Comparison of ENCODE assay signal across 17 cellular contexts in genomic region chr7:40447345-40447744, GRCh38.
DNase-seq lines count a peak whose midpoint lies in the region; ATAC-seq and TF ChIP-seq lines count a peak whose summit lies in the region.
"Had no signal": no experiment of that assay in that cellular context is flagged by ENCODE, and none has a peak within 500 bp of the region (broad histone marks: within the 10 kb centered on the region; RNA-seq: fewer than 3 reads in every experiment).

No MANE protein-coding gene starts in this region.

- intact Hi-C loops in adrenal gland (cut with DNase I) = no loop called here

- H3K27me3 ChIP-seq in Loucy (ENCODE audit: insufficient read depth, low read length, poor library complexity, severe bottlenecking) (no peaks in the 10 kb centered on the region), adrenal gland (no peaks in the 10 kb centered on the region)
- H3K27me3 ChIP-seq: colonic mucosa, left lung had no signal

- WGBS in adrenal gland, 4 donors = 79 to 93% (median 85%) methylated on average over 2 of the region's 2 CpGs

- no peak overlapping the region for H3K4me2 ChIP-seq in Loucy (ENCODE audit: low read depth, low read length, poor library complexity, severe bottlenecking)

- H3K9ac ChIP-seq in Loucy (ENCODE audit: low read depth, low read length, poor library complexity, severe bottlenecking) = no peak overlapping the region

- H3K9me2 ChIP-seq in Loucy (replicated peaks; ENCODE audit: low read depth, low read length) = no peaks in the 10 kb centered on the region

- H3K4me3 ChIP-seq in Loucy (ENCODE audit: low read length, poor library complexity, severe bottlenecking) = no peak overlapping the region
- H3K4me3 ChIP-seq in adrenal gland = no peak overlapping the region
- H3K4me3 ChIP-seq: colonic mucosa, left lung, mucosa of descending colon had no signal

- DNase-seq in GF-D8 (lab: John Stamatoyannopoulos, UW) (peak; percentile 14), iPS DF 4.7 (ENCODE audit: extremely low read depth, low spot score) (peak; percentile 11), islet precursor cell (no peak), adrenal gland (no peak)
- DNase-seq in stimulated activated naive CD8-positive, alpha-beta T cell treated with anti-CD3 and anti-CD28 coated beads, Interleukin-15, Interleukin-2, amounts not matched to agents 100 U/mL and 50 U/mL, for 24 hours = no peak
- DNase-seq: activated CD4-positive, CD25-positive, alpha-beta regulatory T cell; activated naive CD8-positive, alpha-beta T cell treated with anti-CD3 and anti-CD28 coated beads for 36 hours; colonic mucosa; left lung; mucosa of descending colon; NCI-H2081; NCI-H524; retina; stimulated activated CD4-positive, alpha-beta T cell treated with anti-CD3 and anti-CD28 coated beads, Interleukin-15, amount 100 ng/mL, for 24 hours had no signal

- H3F3A ChIP-seq in Loucy (ENCODE audit: low read depth) = no peaks in the 10 kb centered on the region

- no peaks in the 10 kb centered on the region for H3K36me3 ChIP-seq in Loucy (ENCODE audit: insufficient read depth, low read length)
- H3K36me3 ChIP-seq in adrenal gland (replicated peaks in 1 of 2) = no peaks in the 10 kb centered on the region
- H3K36me3 ChIP-seq: colonic mucosa, left lung had no signal

- no peak overlapping the region for H3K27ac ChIP-seq in adrenal gland
- H3K27ac ChIP-seq: colonic mucosa, left lung had no signal

- H3K9me3 ChIP-seq in Loucy (ENCODE audit: insufficient read depth, low read depth, low read length) = no peaks in the 10 kb centered on the region
- H3K9me3 ChIP-seq in adrenal gland (replicated peaks in 1 of 3) = no peaks in the 10 kb centered on the region
- H3K9me3 ChIP-seq: colonic mucosa, left lung had no signal

- ATAC-seq in SK-N-SH treated with all-trans-retinoic acid at 6 μM for 48 hours (peak; percentile 40; the same call in 2 of the 3 replicates), HG03565 (IDR thresholded peaks at IDR 0.05; ENCODE audit: unreplicated experiment) (no peak)
- no peak for ATAC-seq in stimulated activated naive CD8-positive, alpha-beta T cell treated with anti-CD3 and anti-CD28 coated beads, Interleukin-15, Interleukin-2, amounts not matched to agents 100 U/mL and 50 U/mL, for 24 hours
- ATAC-seq: left lung, mucosa of descending colon had no signal

- no peaks in the 10 kb centered on the region for H3K79me2 ChIP-seq in Loucy (ENCODE audit: insufficient read depth, low read length)

- H4K20me1 ChIP-seq in Loucy (ENCODE audit: insufficient read depth, low read length, poor library complexity, severe bottlenecking) = no peaks in the 10 kb centered on the region

- no peak for TF ChIP-seq POLR2A in adrenal gland (IDR thresholded peaks at IDR 0.05)

- peak; percentile 51 for TF ChIP-seq CTCF in Loucy (conservative IDR thresholded peaks at IDR 0.05; ENCODE audit: low read length)
- TF ChIP-seq CTCF in adrenal gland (IDR thresholded peaks at IDR 0.05) = no peak

- no peaks in the 10 kb centered on the region for H3K4me1 ChIP-seq in Loucy (ENCODE audit: insufficient read depth, low read length, poor library complexity, severe bottlenecking)
- no peaks in the 10 kb centered on the region for H3K4me1 ChIP-seq in adrenal gland (replicated peaks in 1 of 2)
- H3K4me1 ChIP-seq: colonic mucosa, left lung had no signal

- H2AFZ ChIP-seq in Loucy (ENCODE audit: low read length) = no peak overlapping the region

TF ChIP-seq in SK-N-SH treated with all-trans-retinoic acid at 6 μM for 48 hours, 23 proteins besides CTCF, POLR2A, EP300 and RAD21 (continues in another document):
- TF ChIP-seq PPARA (CRISPR knock-in tag; IDR thresholded peaks at IDR 0.05; ENCODE audit: borderline replicate concordance) (no peak), TOX (CRISPR knock-in tag; IDR thresholded peaks at IDR 0.05; ENCODE audit: borderline replicate concordance) (no peak), TCF4 (CRISPR knock-in tag; IDR thresholded peaks at IDR 0.05; ENCODE audit: borderline replicate concordance) (no peak), CREB5 (CRISPR knock-in tag; IDR thresholded peaks at IDR 0.05; ENCODE audit: low read depth) (no peak), OSR1 (CRISPR knock-in tag; IDR thresholded peaks at IDR 0.05) (no peak), GLIS3 (CRISPR knock-in tag; IDR thresholded peaks at IDR 0.05) (no peak), POU6F1 (CRISPR knock-in tag; IDR thresholded peaks at IDR 0.05; ENCODE audit: borderline replicate concordance, low read depth) (no peak), ARNTL (CRISPR knock-in tag; IDR thresholded peaks at IDR 0.05; ENCODE audit: borderline replicate concordance, low read depth) (no peak), ZNF70 (CRISPR knock-in tag; IDR thresholded peaks at IDR 0.05) (no peak), RARB (CRISPR knock-in tag; IDR thresholded peaks at IDR 0.05) (no peak), PATZ1 (CRISPR knock-in tag; IDR thresholded peaks at IDR 0.05; ENCODE audit: borderline replicate concordance) (no peak), CSDC2 (CRISPR knock-in tag; IDR thresholded peaks at IDR 0.05) (no peak), ZC3H10 (CRISPR knock-in tag; IDR thresholded peaks at IDR 0.05) (no peak), CSRNP3 (CRISPR knock-in tag; IDR thresholded peaks at IDR 0.05) (no peak), ZFP3 (CRISPR knock-in tag; IDR thresholded peaks at IDR 0.05) (no peak)

Comparison
In these comparisons a context has a peak if more than half of its experiments do, and no peak if none do; other contexts are left out.
1. DNase-seq: peak in GF-D8 (single experiment) and iPS DF 4.7 (single experiment); none in stimulated activated naive CD8-positive, alpha-beta T cell treated with anti-CD3 and anti-CD28 coated beads, Interleukin-15, Interleukin-2, amounts not matched to agents 100 U/mL and 50 U/mL, for 24 hours (single experiment), islet precursor cell (single experiment) and adrenal gland (0 of 7).